Comparison of ENCODE assay signal across 11 cellular contexts in genomic region chr11:12291767-12292166, GRCh38.
"Had no signal": no experiment of that assay in that cellular context is flagged by ENCODE, and none has a peak within 500 bp of the region (broad histone marks: within the 10 kb centered on the region; RNA-seq: fewer than 3 reads in every experiment).

No MANE protein-coding gene starts in this region.

- DNase-seq: activated CD4-positive, alpha-beta memory T cell treated with anti-CD3 and anti-CD28 coated beads for 36 hours; anterior cingulate cortex; hippocampal formation; kidney glomerular epithelial cell; retina; stimulated activated CD4-positive, alpha-beta T cell treated with anti-CD3 and anti-CD28 coated beads, Interleukin-15, amount 100 ng/mL, for 24 hours; stimulated activated CD4-positive, alpha-beta T cell treated with anti-CD3 and anti-CD28 coated beads, Interleukin-4, amount 100 ng/mL, for 24 hours had no signal

- H3K4me3 Mint-ChIP-seq: activated CD4-positive, alpha-beta memory T cell treated with anti-CD3 and anti-CD28 coated beads for 36 hours; activated naive CD8-positive, alpha-beta T cell had no signal

- H3K9me3 ChIP-seq: tibial nerve had no signal

- H3K27ac ChIP-seq: tibial nerve, VCaP had no signal

- H3K36me3 Mint-ChIP-seq: activated CD4-positive, alpha-beta memory T cell treated with anti-CD3 and anti-CD28 coated beads for 36 hours; activated naive CD8-positive, alpha-beta T cell had no signal

- H3K36me3 ChIP-seq: tibial nerve had no signal

- H3K27ac Mint-ChIP-seq: activated CD4-positive, alpha-beta memory T cell treated with anti-CD3 and anti-CD28 coated beads for 36 hours; activated T-helper 2 cell treated with anti-CD3 and anti-CD28 coated beads, Interferon-gamma antibody, Interleukin-2, Interleukin-4, amounts not matched to agents 10 μg/mL and 5 μg/mL and 100 μg/mL, durations not matched to agents 14 hours and 24 hours and 36 hours had no signal

- H3K27me3 ChIP-seq: tibial nerve had no signal

- H3K4me3 ChIP-seq: tibial nerve had no signal

- H3K9me3 Mint-ChIP-seq: activated CD4-positive, alpha-beta memory T cell treated with anti-CD3 and anti-CD28 coated beads for 36 hours; activated T-helper 2 cell treated with anti-CD3 and anti-CD28 coated beads, Interferon-gamma antibody, Interleukin-2, Interleukin-4, amounts not matched to agents 10 μg/mL and 5 μg/mL and 100 μg/mL, durations not matched to agents 14 hours and 24 hours and 36 hours had no signal
